In genomic region chr11:66291303-66291705, GRCh38 we compare ENCODE assay signal across 12 cellular contexts. TPM values are rescaled to one million over a fixed set of nuclear protein-coding genes. Genes with fewer than 3 reads are reported as not detected.
A peak's percentile ranks its signal among the peaks of the same experiment; 100 is the strongest.
DNase-seq lines count a peak whose midpoint lies in the region; ATAC-seq, FAIRE-seq and TF ChIP-seq lines count a peak whose summit lies in the region.
"Had no signal": no experiment of that assay in that cellular context is flagged by ENCODE, and none has a peak within 500 bp of the region (broad histone marks: within the 10 kb centered on the region; RNA-seq: fewer than 3 reads in every experiment).

No MANE protein-coding gene starts in this region.

- peak overlapping the region; percentile 96 for H3K4me3 Mint-ChIP-seq in natural killer cell

- FAIRE-seq in HepG2 (lab: Jason Lieb, UNC), result no peak

- ATAC-seq in HepG2 (no peak), right lobe of liver (no peak), natural killer cell (no peak), HG02973 (IDR thresholded peaks at IDR 0.05; ENCODE audit: unreplicated experiment) (no peak), GM21723 (IDR thresholded peaks at IDR 0.05; ENCODE audit: unreplicated experiment) (no peak), HG03342 (IDR thresholded peaks at IDR 0.05; ENCODE audit: unreplicated experiment) (no peak)

- peaks cover 22% of the 10 kb centered on the region for H3K79me2 ChIP-seq in HepG2 (ENCODE audit: insufficient read depth, low read length)

- H3K27ac Mint-ChIP-seq in natural killer cell, result no peak overlapping the region

- peak overlapping the region; percentile 74 for H3K4me2 ChIP-seq in HepG2 (ENCODE audit: low read depth, low read length)
- H3K4me2 ChIP-seq: KMS-11 had no signal

- no peak for TF ChIP-seq EP300 in HepG2 (IDR thresholded peaks at IDR 0.05; ENCODE audit: low read depth in 2 of 2, low read length in 2 of 2)
- TF ChIP-seq EP300 in HepG2 (CRISPR knock-in tag; IDR thresholded peaks at IDR 0.05; ENCODE audit: borderline replicate concordance), result no peak

- peaks cover 24 to 43% of the 10 kb centered on the region in 2 donors for H3K4me1 Mint-ChIP-seq in natural killer cell

- H3K27me3 ChIP-seq in HepG2 (ENCODE audit: control insufficient read depth in 1 of 2, insufficient read depth in 2 of 2, low read length in 2 of 2) (peaks cover 3 to 27% of the 10 kb centered on the region in 2 experiments; a peak in 4 of 5 replicates), right lobe of liver (no peaks in the 10 kb centered on the region)

- H3K4me3 ChIP-seq in HepG2 (replicated peaks in 1 of 3; ENCODE audit: insufficient read depth in 1 of 3, low read depth in 2 of 3, low read length in 3 of 3) (peak overlapping the region; percentile 37 to 70 (median 56); a peak in 5 of 6 replicates), right lobe of liver (no peak overlapping the region)

- in situ Hi-C loops in HepG2 (cut with HindIII; ENCODE audit: extremely low pct_ligation_motif_present, low pct_unique_long_range_greater_than_20kb), result loop anchor here (5.0 kb wide), 1 partner anchor 36 kb away; no protein-coding TSS in a partner anchor

- BruUV-seq in HepG2 (replicated peaks; lab: Mats Ljungman, UMichigan), result no TSS peak

- H3K36me3 ChIP-seq in HepG2 (replicated peaks in 1 of 2; ENCODE audit: control insufficient read depth in 1 of 2, insufficient read depth in 2 of 2, low read length in 2 of 2), result peaks cover 0 to 9% of the 10 kb centered on the region in 2 experiments; a peak in 2 of 5 replicates
- no peaks in the 10 kb centered on the region for H3K36me3 ChIP-seq in right lobe of liver

- CTCF ChIA-PET in HepG2 (lab: Yijun Ruan, JAX; ENCODE audit: low intra/inter-chr PET ratio, low total read pairs), result no interaction called here

- H4K20me1 ChIP-seq in HepG2 (ENCODE audit: insufficient read depth, low read length), result no peaks in the 10 kb centered on the region

- no peaks in the 10 kb centered on the region for H3K9me3 Mint-ChIP-seq in natural killer cell

- no peak for TF ChIP-seq CTCF in HepG2 (CRISPR knock-in tag; IDR thresholded peaks at IDR 0.05)
- no peak for TF ChIP-seq CTCF in right lobe of liver (IDR thresholded peaks at IDR 0.05)
- TF ChIP-seq CTCF in natural killer cell (IDR thresholded peaks at IDR 0.05), result no peak

- no peaks in the 10 kb centered on the region for H3K36me3 Mint-ChIP-seq in natural killer cell

- peaks cover 54% of the 10 kb centered on the region for H3K4me1 ChIP-seq in HepG2 (ENCODE audit: insufficient read depth, low read length)
- peaks cover 0 to 17% (median 7%) of the 10 kb centered on the region in 4 donors for H3K4me1 ChIP-seq in right lobe of liver

- TF ChIP-seq RAD21 in HepG2 (CRISPR knock-in tag; IDR thresholded peaks at IDR 0.05), result no peak

- intact Hi-C loops in HepG2 (cut with micrococcal nuclease; ENCODE audit: unreplicated experiment), result no loop called here
- intact Hi-C loops in right lobe of liver (cut with DNase I), result loop anchor here in 1 of 2 donors (10.0 kb wide), 1 partner anchor 93 kb away; no protein-coding TSS in a partner anchor
- intact Hi-C loops in natural killer cell (cut with micrococcal nuclease), result no loop called here

- no peaks in the 10 kb centered on the region for H3K9me3 ChIP-seq in HepG2 (ENCODE audit: low read length)
- H3K9me3 ChIP-seq in right lobe of liver, result no peaks in the 10 kb centered on the region

- POLR2A ChIA-PET in HepG2 (lab: Yijun Ruan, JAX), result interaction anchor here (1.1 to 1.4 kb wide), 2 partner anchors 21 to 60 kb away, joined by 3 to 21 read pairs; no protein-coding TSS in a partner anchor

- 33% methylated on average over 6 of the region's 16 CpGs for WGBS in HepG2 (ENCODE audit: low lambda C conversion rate)
- WGBS in right lobe of liver (ENCODE audit: insufficient coverage, low coverage, low lambda C conversion rate, missing lambda C conversion rate), result no CpG with 5 or more reads among the region's 16 CpGs

- no peak overlapping the region for H3K27ac ChIP-seq in HepG2 (ENCODE audit: extremely low read length, insufficient read depth, low read length)
- no peak overlapping the region for H3K27ac ChIP-seq in right lobe of liver
- peak overlapping the region; percentile 99 for H3K27ac ChIP-seq in caudate nucleus (ENCODE audit: low read depth, low read length)
- H3K27ac ChIP-seq: KMS-11 had no signal

- peaks cover 28 to 31% of the 10 kb centered on the region in 2 donors for H3K27me3 Mint-ChIP-seq in natural killer cell (ENCODE audit: low read depth in 2 of 2)

- DNase-seq in HepG2 (ENCODE audit: low spot score) (no peak), right lobe of liver (no peak), caudate nucleus (lab: John Stamatoyannopoulos, UW) (peak in 7 of 61 donors; percentile 13 to 52 (median 27)), natural killer cell (no peak), NCI-H2171 (lab: John Stamatoyannopoulos, UW) (no peak)
- DNase-seq: stimulated activated naive CD4-positive, alpha-beta T cell had no signal

- H2AFZ ChIP-seq in HepG2 (ENCODE audit: low read length), result no peak overlapping the region

- TF ChIP-seq POLR2A in HepG2 (IDR thresholded peaks at IDR 0.05; ENCODE audit: insufficient read depth in 1 of 2, low read depth in 2 of 2, low read length in 2 of 2) (no peak), right lobe of liver (IDR thresholded peaks at IDR 0.05) (no peak)

- H3K9ac ChIP-seq in HepG2 (ENCODE audit: insufficient read depth, low read depth, low read length), result no peak overlapping the region
- H3K9ac ChIP-seq: KMS-11 had no signal

RNA-seq across cellular contexts. Expression of gene TMEM151A, which starts 0.4 kb away (rescaled TPM):
- total RNA-seq in HepG2 (2016; rRNA removed; fragmentation: Illumina TruSeq; extraction: Trizol), result 0.10 and 0.18 TPM in 2 replicates
- 0.09 and 0.10 TPM in 2 replicates for total RNA-seq in HepG2 (2016; cell fraction: cytosol; rRNA removed; fragmentation: Illumina TruSeq; extraction: Trizol; ENCODE audit: low read depth)
- 0.09 and 0.13 TPM in 2 replicates for total RNA-seq in HepG2 (2016; cell fraction: insoluble cytoplasmic fraction; rRNA removed; fragmentation: Illumina TruSeq; extraction: Trizol)
- 0.10 and 0.15 TPM in 2 replicates for total RNA-seq in HepG2 (2016; cell fraction: membrane; rRNA removed; fragmentation: Illumina TruSeq; extraction: Trizol)
- 0.13 and 0.19 TPM in 2 replicates for total RNA-seq in HepG2 (2016; cell fraction: nucleus; rRNA removed; fragmentation: Illumina TruSeq; extraction: Trizol)
- polyA plus RNA-seq in HepG2 (2011; rRNA removed), result 0.33 and 0.48 TPM in 2 replicates
- 0.35 and 0.48 TPM in 2 replicates for polyA plus RNA-seq in HepG2 (2011; cell fraction: cytosol; rRNA removed)
- polyA plus RNA-seq in HepG2 (2011; cell fraction: nucleus; rRNA removed), result 0.74 and 0.76 TPM in 2 replicates
- 0.40 and 0.52 TPM in 2 replicates for polyA plus RNA-seq in HepG2 (2012)
- polyA plus RNA-seq in HepG2 (2016; cell fraction: cytosol; fragmentation: Illumina TruSeq; extraction: Trizol; ENCODE audit: low read depth), result 0.07 TPM in 1 of 2 replicates, not detected in the other
- 0.14 and 0.15 TPM in 2 replicates for polyA plus RNA-seq in HepG2 (2016; cell fraction: insoluble cytoplasmic fraction; fragmentation: Illumina TruSeq; extraction: Trizol; ENCODE audit: low read depth)
- polyA plus RNA-seq in HepG2 (2016; cell fraction: membrane; fragmentation: Illumina TruSeq; extraction: Trizol; ENCODE audit: low read depth), result 0.11 and 0.16 TPM in 2 replicates
- 0.17 and 0.18 TPM in 2 replicates for polyA plus RNA-seq in HepG2 (2016; cell fraction: nucleus; fragmentation: Illumina TruSeq; extraction: Trizol; ENCODE audit: insufficient read depth, low read depth)
- 0.09 and 1.0 TPM in 2 replicates for polyA minus RNA-seq in HepG2 (2011; rRNA and poly(A)+ RNA removed; ENCODE audit: low replicate concordance)
- 0.26 and 0.30 TPM in 2 replicates for polyA minus RNA-seq in HepG2 (2011; cell fraction: cytosol; rRNA and poly(A)+ RNA removed)
- polyA minus RNA-seq in HepG2 (2011; cell fraction: nucleus; rRNA and poly(A)+ RNA removed), result 0.62 and 0.77 TPM in 2 replicates
- under 1 TPM in 4 of 6 experiments, not detected in 2; 0.13 to 0.86 (median 0.45) TPM for total RNA-seq in right lobe of liver
- total RNA-seq in natural killer cell, result not detected
- total RNA-seq: activated CD8-positive, alpha-beta memory T cell treated with anti-CD3 and anti-CD28 coated beads for 36 hours had no signal

RNA-seq across cellular contexts. Expression of gene YIF1A, which starts 2.4 kb away (rescaled TPM):
- total RNA-seq in HepG2 (2016; rRNA removed; fragmentation: Illumina TruSeq; extraction: Trizol) (78.9 and 145 TPM in 2 replicates), right lobe of liver (100 to 1,000 TPM in 3 of 6 experiments, 10 to 100 TPM in 3; 75.0 to 170 (median 97.9) TPM), natural killer cell (10 to 100 TPM; 21.9 to 28.5 (median 23.6) TPM)
- 67.9 and 97.5 TPM in 2 replicates for total RNA-seq in HepG2 (2016; cell fraction: cytosol; rRNA removed; fragmentation: Illumina TruSeq; extraction: Trizol; ENCODE audit: low read depth)
- 79.1 and 144 TPM in 2 replicates for total RNA-seq in HepG2 (2016; cell fraction: insoluble cytoplasmic fraction; rRNA removed; fragmentation: Illumina TruSeq; extraction: Trizol)
- total RNA-seq in HepG2 (2016; cell fraction: membrane; rRNA removed; fragmentation: Illumina TruSeq; extraction: Trizol), result 74.6 and 94.5 TPM in 2 replicates
- 100 and 123 TPM in 2 replicates for total RNA-seq in HepG2 (2016; cell fraction: nucleus; rRNA removed; fragmentation: Illumina TruSeq; extraction: Trizol)
- 133 and 166 TPM in 2 replicates for polyA plus RNA-seq in HepG2 (2011; rRNA removed)
- polyA plus RNA-seq in HepG2 (2011; cell fraction: cytosol; rRNA removed), result 145 and 216 TPM in 2 replicates
- polyA plus RNA-seq in HepG2 (2011; cell fraction: nucleus; rRNA removed), result 188 and 197 TPM in 2 replicates
- polyA plus RNA-seq in HepG2 (2012), result 82.1 and 113 TPM in 2 replicates
- polyA plus RNA-seq in HepG2 (2016; cell fraction: cytosol; fragmentation: Illumina TruSeq; extraction: Trizol; ENCODE audit: low read depth), result 70.4 and 85.6 TPM in 2 replicates
- polyA plus RNA-seq in HepG2 (2016; cell fraction: insoluble cytoplasmic fraction; fragmentation: Illumina TruSeq; extraction: Trizol; ENCODE audit: low read depth), result 74.0 and 87.7 TPM in 2 replicates
- polyA plus RNA-seq in HepG2 (2016; cell fraction: membrane; fragmentation: Illumina TruSeq; extraction: Trizol; ENCODE audit: low read depth), result 69.4 and 78.0 TPM in 2 replicates
- polyA plus RNA-seq in HepG2 (2016; cell fraction: nucleus; fragmentation: Illumina TruSeq; extraction: Trizol; ENCODE audit: insufficient read depth, low read depth), result 157 and 186 TPM in 2 replicates
- 241 and 330 TPM in 2 replicates for polyA minus RNA-seq in HepG2 (2011; rRNA and poly(A)+ RNA removed; ENCODE audit: low replicate concordance)
- 159 and 162 TPM in 2 replicates for polyA minus RNA-seq in HepG2 (2011; cell fraction: cytosol; rRNA and poly(A)+ RNA removed)
- 44.9 and 46.5 TPM in 2 replicates for polyA minus RNA-seq in HepG2 (2011; cell fraction: nucleus; rRNA and poly(A)+ RNA removed)

RNA-seq across cellular contexts. Expression of gene CNIH2, which starts 13.3 kb away (rescaled TPM):
- total RNA-seq in HepG2 (2016; rRNA removed; fragmentation: Illumina TruSeq; extraction: Trizol), result 0.18 and 0.60 TPM in 2 replicates
- 0.44 and 1.2 TPM in 2 replicates for total RNA-seq in HepG2 (2016; cell fraction: cytosol; rRNA removed; fragmentation: Illumina TruSeq; extraction: Trizol; ENCODE audit: low read depth)
- total RNA-seq in HepG2 (2016; cell fraction: insoluble cytoplasmic fraction; rRNA removed; fragmentation: Illumina TruSeq; extraction: Trizol), result 0.13 and 0.17 TPM in 2 replicates
- total RNA-seq in HepG2 (2016; cell fraction: membrane; rRNA removed; fragmentation: Illumina TruSeq; extraction: Trizol), result 1.2 TPM in 2 replicates
- 0.47 and 0.69 TPM in 2 replicates for total RNA-seq in HepG2 (2016; cell fraction: nucleus; rRNA removed; fragmentation: Illumina TruSeq; extraction: Trizol)
- 0.25 and 0.69 TPM in 2 replicates for polyA plus RNA-seq in HepG2 (2011; rRNA removed)
- polyA plus RNA-seq in HepG2 (2011; cell fraction: cytosol; rRNA removed), result 0.32 and 0.35 TPM in 2 replicates
- polyA plus RNA-seq in HepG2 (2011; cell fraction: nucleus; rRNA removed), result 0.47 and 0.55 TPM in 2 replicates
- polyA plus RNA-seq in HepG2 (2012), result 0.09 and 0.23 TPM in 2 replicates
- polyA plus RNA-seq in HepG2 (2016; cell fraction: cytosol; fragmentation: Illumina TruSeq; extraction: Trizol; ENCODE audit: low read depth), result 4.5 and 4.9 TPM in 2 replicates
- polyA plus RNA-seq in HepG2 (2016; cell fraction: insoluble cytoplasmic fraction; fragmentation: Illumina TruSeq; extraction: Trizol; ENCODE audit: low read depth), result 0.73 and 0.97 TPM in 2 replicates
- 4.7 and 4.8 TPM in 2 replicates for polyA plus RNA-seq in HepG2 (2016; cell fraction: membrane; fragmentation: Illumina TruSeq; extraction: Trizol; ENCODE audit: low read depth)
- 0.59 and 1.3 TPM in 2 replicates for polyA plus RNA-seq in HepG2 (2016; cell fraction: nucleus; fragmentation: Illumina TruSeq; extraction: Trizol; ENCODE audit: insufficient read depth, low read depth)
- polyA minus RNA-seq in HepG2 (2011; rRNA and poly(A)+ RNA removed; ENCODE audit: low replicate concordance), result 0.26 TPM in 1 of 2 replicates, not detected in the other
- not detected in 2 replicates for polyA minus RNA-seq in HepG2 (2011; cell fraction: cytosol; rRNA and poly(A)+ RNA removed)
- polyA minus RNA-seq in HepG2 (2011; cell fraction: nucleus; rRNA and poly(A)+ RNA removed), result not detected in 2 replicates
- total RNA-seq in right lobe of liver, result under 1 TPM in 2 of 6 experiments, not detected in 4; 0.26 to 0.51 TPM
- total RNA-seq in natural killer cell, result 1 to 10 TPM; 6.3 to 8.8 (median 7.1) TPM
- total RNA-seq: liver had no signal

RNA-seq across cellular contexts. Expression of gene RAB1B, which starts 22.9 kb away (rescaled TPM):
- total RNA-seq in HepG2 (2016; rRNA removed; fragmentation: Illumina TruSeq; extraction: Trizol) (73.7 and 77.9 TPM in 2 replicates), right lobe of liver (10 to 100 TPM; 52.3 to 69.0 (median 59.6) TPM), natural killer cell (100 to 1,000 TPM; 116 to 144 (median 132) TPM)
- 22.8 and 24.5 TPM in 2 replicates for total RNA-seq in HepG2 (2016; cell fraction: cytosol; rRNA removed; fragmentation: Illumina TruSeq; extraction: Trizol; ENCODE audit: low read depth)
- 71.1 and 82.5 TPM in 2 replicates for total RNA-seq in HepG2 (2016; cell fraction: insoluble cytoplasmic fraction; rRNA removed; fragmentation: Illumina TruSeq; extraction: Trizol)
- 43.6 and 49.5 TPM in 2 replicates for total RNA-seq in HepG2 (2016; cell fraction: membrane; rRNA removed; fragmentation: Illumina TruSeq; extraction: Trizol)
- 29.4 and 33.2 TPM in 2 replicates for total RNA-seq in HepG2 (2016; cell fraction: nucleus; rRNA removed; fragmentation: Illumina TruSeq; extraction: Trizol)
- 87.9 and 97.8 TPM in 2 replicates for polyA plus RNA-seq in HepG2 (2011; rRNA removed)
- polyA plus RNA-seq in HepG2 (2011; cell fraction: cytosol; rRNA removed), result 86.4 and 116 TPM in 2 replicates
- polyA plus RNA-seq in HepG2 (2011; cell fraction: nucleus; rRNA removed), result 58.8 and 60.5 TPM in 2 replicates
- 48.5 and 57.1 TPM in 2 replicates for polyA plus RNA-seq in HepG2 (2012)
- polyA plus RNA-seq in HepG2 (2016; cell fraction: cytosol; fragmentation: Illumina TruSeq; extraction: Trizol; ENCODE audit: low read depth), result 28.9 and 32.8 TPM in 2 replicates
- 89.9 and 95.0 TPM in 2 replicates for polyA plus RNA-seq in HepG2 (2016; cell fraction: insoluble cytoplasmic fraction; fragmentation: Illumina TruSeq; extraction: Trizol; ENCODE audit: low read depth)
- polyA plus RNA-seq in HepG2 (2016; cell fraction: membrane; fragmentation: Illumina TruSeq; extraction: Trizol; ENCODE audit: low read depth), result 51.2 TPM in 2 replicates
- polyA plus RNA-seq in HepG2 (2016; cell fraction: nucleus; fragmentation: Illumina TruSeq; extraction: Trizol; ENCODE audit: insufficient read depth, low read depth), result 63.8 and 71.2 TPM in 2 replicates
- 142 and 271 TPM in 2 replicates for polyA minus RNA-seq in HepG2 (2011; rRNA and poly(A)+ RNA removed; ENCODE audit: low replicate concordance)
- 48.5 and 50.0 TPM in 2 replicates for polyA minus RNA-seq in HepG2 (2011; cell fraction: cytosol; rRNA and poly(A)+ RNA removed)
- 7.7 and 9.4 TPM in 2 replicates for polyA minus RNA-seq in HepG2 (2011; cell fraction: nucleus; rRNA and poly(A)+ RNA removed)

RNA-seq across cellular contexts. Expression of gene CD248, which starts 25.5 kb away (rescaled TPM):
- total RNA-seq in HepG2 (2016; rRNA removed; fragmentation: Illumina TruSeq; extraction: Trizol), result 0.20 and 0.35 TPM in 2 replicates
- not detected in 2 replicates for total RNA-seq in HepG2 (2016; cell fraction: cytosol; rRNA removed; fragmentation: Illumina TruSeq; extraction: Trizol; ENCODE audit: low read depth)
- 0.09 and 0.35 TPM in 2 replicates for total RNA-seq in HepG2 (2016; cell fraction: insoluble cytoplasmic fraction; rRNA removed; fragmentation: Illumina TruSeq; extraction: Trizol)
- total RNA-seq in HepG2 (2016; cell fraction: membrane; rRNA removed; fragmentation: Illumina TruSeq; extraction: Trizol), result 0.06 TPM in 1 of 2 replicates, not detected in the other
- total RNA-seq in HepG2 (2016; cell fraction: nucleus; rRNA removed; fragmentation: Illumina TruSeq; extraction: Trizol), result 0.37 and 0.44 TPM in 2 replicates
- polyA plus RNA-seq in HepG2 (2011; rRNA removed), result 0.20 and 0.25 TPM in 2 replicates
- polyA plus RNA-seq in HepG2 (2011; cell fraction: cytosol; rRNA removed), result 0.23 and 0.32 TPM in 2 replicates
- 0.80 and 0.85 TPM in 2 replicates for polyA plus RNA-seq in HepG2 (2011; cell fraction: nucleus; rRNA removed)
- 0.51 and 1.1 TPM in 2 replicates for polyA plus RNA-seq in HepG2 (2012)
- polyA plus RNA-seq in HepG2 (2016; cell fraction: cytosol; fragmentation: Illumina TruSeq; extraction: Trizol; ENCODE audit: low read depth), result 0.08 and 0.09 TPM in 2 replicates
- polyA plus RNA-seq in HepG2 (2016; cell fraction: insoluble cytoplasmic fraction; fragmentation: Illumina TruSeq; extraction: Trizol; ENCODE audit: low read depth), result 0.27 and 0.71 TPM in 2 replicates
- polyA plus RNA-seq in HepG2 (2016; cell fraction: membrane; fragmentation: Illumina TruSeq; extraction: Trizol; ENCODE audit: low read depth), result 0.18 and 0.36 TPM in 2 replicates
- polyA plus RNA-seq in HepG2 (2016; cell fraction: nucleus; fragmentation: Illumina TruSeq; extraction: Trizol; ENCODE audit: insufficient read depth, low read depth), result 2.6 and 2.7 TPM in 2 replicates
- 0.09 and 1.0 TPM in 2 replicates for polyA minus RNA-seq in HepG2 (2011; rRNA and poly(A)+ RNA removed; ENCODE audit: low replicate concordance)
- 0.40 and 0.88 TPM in 2 replicates for polyA minus RNA-seq in HepG2 (2011; cell fraction: cytosol; rRNA and poly(A)+ RNA removed)
- polyA minus RNA-seq in HepG2 (2011; cell fraction: nucleus; rRNA and poly(A)+ RNA removed), result 0.26 and 0.50 TPM in 2 replicates
- 1 to 10 TPM in 3 of 6 experiments, under 1 TPM in 3; 0.37 to 3.2 (median 0.94) TPM for total RNA-seq in right lobe of liver
- total RNA-seq in natural killer cell, result under 1 TPM; 0.23 to 0.40 (median 0.32) TPM

Comparison
In these comparisons a context has a peak if more than half of its experiments do, and no peak if none do; other contexts are left out.
1. H3K4me3 ChIP-seq: peak in HepG2 (3 of 3); none in right lobe of liver (0 of 3).